8 cellular contexts compared by ENCODE assay signal in genomic region chr11:71813481-71814355, GRCh38. TPM values are rescaled to one million over a fixed set of nuclear protein-coding genes. Genes with fewer than 3 reads are reported as not detected.
DNase-seq lines count a peak whose midpoint lies in the region; TF ChIP-seq lines count a peak whose summit lies in the region.
"Not testable (repeated sequence)": the region's sequence is repeated elsewhere in the genome, so short reads cannot be mapped to it uniquely, and the experiment has no call there.

No MANE protein-coding gene starts in this region.

- POLR2A ChIA-PET in OCI-LY7 (lab: Charles Lee) = not testable (repeated sequence)

- intact Hi-C loops in OCI-LY7 (cut with micrococcal nuclease; ENCODE audit: unreplicated experiment); colonic mucosa (cut with DNase I): not testable (repeated sequence)

- H3K27ac ChIP-seq in DOHH2 (ENCODE audit: low read depth, low read length); Karpas-422 (ENCODE audit: low read length); OCI-LY7 (ENCODE audit: low read depth, low read length, poor library complexity, severe bottlenecking); colonic mucosa: not testable (repeated sequence)
- peak overlapping the region; percentile 44 for H3K27ac ChIP-seq in temporal lobe (ENCODE audit: low read depth, low read length)

- not testable (repeated sequence) for H3K4me1 ChIP-seq in DOHH2 (ENCODE audit: control insufficient read depth, low read length); Karpas-422 (ENCODE audit: low read length); OCI-LY7 (ENCODE audit: insufficient read depth, low read length, poor library complexity, severe bottlenecking); colonic mucosa

- not testable (repeated sequence) for H4K20me1 ChIP-seq in DOHH2 (ENCODE audit: control insufficient read depth, insufficient read depth, low read depth, low read length); Karpas-422 (ENCODE audit: insufficient read depth, low read depth, low read length); OCI-LY7 (ENCODE audit: insufficient read depth, low read length)

- H3K79me2 ChIP-seq in DOHH2 (ENCODE audit: control insufficient read depth, low read length); Karpas-422 (ENCODE audit: low read length); OCI-LY7 (ENCODE audit: insufficient read depth, low read depth, low read length): not testable (repeated sequence)

- peak overlapping the region; percentile 73 for H3K4me2 ChIP-seq in DOHH2 (ENCODE audit: low read length)
- peak overlapping the region; percentile 66 for H3K4me2 ChIP-seq in Karpas-422 (ENCODE audit: low read depth, low read length, poor library complexity, severe bottlenecking)
- H3K4me2 ChIP-seq in OCI-LY7 (ENCODE audit: low read length) = peak overlapping the region; percentile 46; the same call in 1 of the 2 replicates

- H3K27me3 ChIP-seq in DOHH2 (ENCODE audit: control insufficient read depth, low read length); Karpas-422 (ENCODE audit: low read length); colonic mucosa: not testable (repeated sequence)

- H2AFZ ChIP-seq in Karpas-422 (ENCODE audit: low read length) (peak overlapping the region; percentile 30; the same call in 1 of the 2 replicates), OCI-LY7 (ENCODE audit: low read length) (peak overlapping the region; percentile 61)

- not testable (repeated sequence) for H3F3A ChIP-seq in DOHH2 (ENCODE audit: control insufficient read depth, insufficient read depth)

- not testable (repeated sequence) for H3K9me3 ChIP-seq in DOHH2 (ENCODE audit: control insufficient read depth, insufficient read depth, low read length); Karpas-422 (ENCODE audit: low read length); OCI-LY7 (ENCODE audit: low read length); colonic mucosa

- DNase-seq in Karpas-422 (peak; percentile 92), OCI-LY7 (ENCODE audit: low spot score) (peak; percentile 64), colonic mucosa (peak; percentile 75), iPS-NIHi11 (ENCODE audit: low spot score) (peak; percentile 81), putamen (ENCODE audit: low spot score) (peak; percentile 83)
- peak; percentile 90 for DNase-seq in activated CD8-positive, alpha-beta memory T cell treated with anti-CD3 and anti-CD28 coated beads for 24 hours

- H3K4me3 ChIP-seq in DOHH2 (ENCODE audit: low read length) (peak overlapping the region; percentile 69), Karpas-422 (ENCODE audit: low read length) (peak overlapping the region; percentile 66), colonic mucosa (peak overlapping the region; percentile 38)
- not testable (repeated sequence) for H3K4me3 ChIP-seq in OCI-LY7 (ENCODE audit: low read depth, low read length, poor library complexity, severe bottlenecking)

- H3K9ac ChIP-seq in Karpas-422 (ENCODE audit: low read length) = peak overlapping the region; percentile 64
- H3K9ac ChIP-seq in colonic mucosa (ENCODE audit: low read depth in 2 of 2, low read length in 2 of 2) = not testable (repeated sequence)

- H3K9me2 ChIP-seq in DOHH2 (replicated peaks; ENCODE audit: control insufficient read depth, low read length); Karpas-422 (replicated peaks; ENCODE audit: insufficient read depth, low read length); OCI-LY7 (ENCODE audit: insufficient read depth, low read length): not testable (repeated sequence)

- BruUV-seq in OCI-LY7 (replicated peaks; lab: Mats Ljungman, UMichigan) = not testable (repeated sequence)

- TF ChIP-seq CTCF in DOHH2 (IDR thresholded peaks at IDR 0.05; ENCODE audit: low read depth, low read length, poor library complexity, severe bottlenecking) (peak; percentile 65), OCI-LY7 (conservative IDR thresholded peaks at IDR 0.05; ENCODE audit: low read length) (peak; percentile 69), colonic mucosa (IDR thresholded peaks at IDR 0.05) (peak; percentile 62)

- CTCF ChIA-PET in OCI-LY7 (lab: Charles Lee; ENCODE audit: unreplicated experiment) = not testable (repeated sequence)

- H3K36me3 ChIP-seq in DOHH2 (ENCODE audit: control insufficient read depth, low read length); Karpas-422 (ENCODE audit: insufficient read depth, low read length); OCI-LY7 (ENCODE audit: insufficient read depth, low read length); colonic mucosa: not testable (repeated sequence)

RNA-seq across cellular contexts. Expression of gene DEFB108B, which starts 19.3 kb away (rescaled TPM):
- total RNA-seq in Karpas-422 (2014; rRNA removed; shearing (Covaris generic); ENCODE audit: low replicate concordance) = not detected in 2 replicates
- total RNA-seq in OCI-LY7 (2014; rRNA removed; shearing (Covaris generic)) = not detected in 2 replicates
- total RNA-seq in OCI-LY7 (2022) = not detected in 2 replicates
- total RNA-seq in colonic mucosa = not detected
- not detected for total RNA-seq in temporal lobe
